8 cellular contexts compared by ENCODE assay signal in genomic region chr11:33724644-33725035, GRCh38. TPM values are rescaled to one million over a fixed set of nuclear protein-coding genes. Genes with fewer than 3 reads are reported as not detected.
DNase-seq lines count a peak whose midpoint lies in the region; ATAC-seq and TF ChIP-seq lines count a peak whose summit lies in the region.

No MANE protein-coding gene starts in this region.

- H3K9me3 Mint-ChIP-seq in activated T-helper 1 cell treated with anti-CD3 and anti-CD28 coated beads, Interleukin-12 subunit alpha, Interleukin-12 subunit beta, Interleukin-2, Interleukin-4 antibody, amounts not matched to agents 30 ng/mL and 10 ng/mL and 1 ng/mL, durations not matched to agents 14 hours and 24 hours and 36 hours, result no peaks in the 10 kb centered on the region

- H3K9me3 ChIP-seq in BLaER1 (peaks cover 6% of the 10 kb centered on the region; the same call in 1 of the 2 replicates), gastroesophageal sphincter (no peaks in the 10 kb centered on the region), neuronal stem cell (replicated peaks in 1 of 2; ENCODE audit: control insufficient read depth in 2 of 2, insufficient read depth in 1 of 2, low read depth in 1 of 2, low read length in 2 of 2) (no peaks in the 10 kb centered on the region)

- H3K14ac ChIP-seq in neuronal stem cell (ENCODE audit: low read length), result no peak overlapping the region

- H3K36me3 ChIP-seq in BLaER1 (peaks cover 34% of the 10 kb centered on the region), gastroesophageal sphincter (peaks cover 0 to 27% of the 10 kb centered on the region in 2 donors), neuronal stem cell (replicated peaks in 1 of 2; ENCODE audit: control insufficient read depth in 2 of 2, insufficient read depth in 2 of 2, low read length in 2 of 2) (peaks cover 2 to 32% of the 10 kb centered on the region in 2 donors)

- peak; percentile 71 for ATAC-seq in gastroesophageal sphincter
- ATAC-seq in HG02885 (IDR thresholded peaks at IDR 0.05; ENCODE audit: poor library complexity, unreplicated experiment), result no peak
- ATAC-seq in HG03457 (IDR thresholded peaks at IDR 0.05; ENCODE audit: unreplicated experiment), result no peak
- ATAC-seq in GM18909 (IDR thresholded peaks at IDR 0.05; ENCODE audit: poor library complexity, unreplicated experiment), result no peak

- H2AK5ac ChIP-seq in neuronal stem cell (ENCODE audit: low read depth, low read length), result peak overlapping the region; percentile 21

- no peaks in the 10 kb centered on the region for H3K27me3 ChIP-seq in BLaER1
- no peaks in the 10 kb centered on the region for H3K27me3 ChIP-seq in gastroesophageal sphincter
- no peaks in the 10 kb centered on the region for H3K27me3 ChIP-seq in neuronal stem cell (ENCODE audit: control insufficient read depth in 3 of 3, insufficient read depth in 3 of 3, low read depth in 1 of 3, low read length in 3 of 3)

- intact Hi-C loops in activated T-helper 1 cell treated with anti-CD3 and anti-CD28 coated beads, Interleukin-12 subunit alpha, Interleukin-12 subunit beta, Interleukin-2, Interleukin-4 antibody, amounts not matched to agents 30 ng/mL and 10 ng/mL and 1 ng/mL, durations not matched to agents 14 hours and 24 hours and 36 hours (cut with micrococcal nuclease), result loop anchor here (5.0 kb wide), 5 partner anchors 48 to 682 kb away; partner anchors contain the start of genes FBXO3 and LMO2

- 17 to 30% methylated on average over 4 of the region's 4 CpGs for WGBS in gastroesophageal sphincter (ENCODE audit: low coverage in 1 of 2), 2 donors
- WGBS in neuronal stem cell (ENCODE audit: extremely low coverage in 2 of 2, insufficient read length in 2 of 2, insufficient replicate concordance in 1 of 2), 2 donors, result no CpG with 5 or more reads among the region's 4 CpGs

- no peak overlapping the region for H2BK15ac ChIP-seq in neuronal stem cell (ENCODE audit: low read length)

- peak overlapping the region; percentile 76 for H3K27ac ChIP-seq in BLaER1
- H3K27ac ChIP-seq in gastroesophageal sphincter, result peak overlapping the region; percentile 2 to 82 (median 80)
- H3K27ac ChIP-seq in neuronal stem cell (replicated peaks; ENCODE audit: low read length), result no peak overlapping the region

- H3K4me1 ChIP-seq in BLaER1 (peaks cover 32% of the 10 kb centered on the region), gastroesophageal sphincter (peaks cover 16 to 86% (median 33%) of the 10 kb centered on the region in 3 donors), neuronal stem cell (ENCODE audit: control insufficient read depth in 2 of 2, insufficient read depth in 1 of 2, low read depth in 1 of 2, low read length in 2 of 2) (peaks cover 8 to 11% of the 10 kb centered on the region in 2 donors)

- H2BK12ac ChIP-seq in neuronal stem cell (ENCODE audit: low read length), result no peak overlapping the region

- no peak for TF ChIP-seq POLR2A in gastroesophageal sphincter (IDR thresholded peaks at IDR 0.05)

- H2BK120ac ChIP-seq in neuronal stem cell (ENCODE audit: low read depth, low read length), result no peak overlapping the region

- H3K4ac ChIP-seq in neuronal stem cell (ENCODE audit: low read length), result no peak overlapping the region

- peaks cover 3% of the 10 kb centered on the region for H3K27me3 Mint-ChIP-seq in activated T-helper 1 cell treated with anti-CD3 and anti-CD28 coated beads, Interleukin-12 subunit alpha, Interleukin-12 subunit beta, Interleukin-2, Interleukin-4 antibody, amounts not matched to agents 30 ng/mL and 10 ng/mL and 1 ng/mL, durations not matched to agents 14 hours and 24 hours and 36 hours (ENCODE audit: insufficient read depth)

- no peak overlapping the region for H3K4me3 ChIP-seq in BLaER1
- no peak overlapping the region for H3K4me3 ChIP-seq in gastroesophageal sphincter
- no peak overlapping the region for H3K4me3 ChIP-seq in neuronal stem cell (ENCODE audit: low read length in 2 of 2)

- H3K9ac ChIP-seq in BLaER1, result 0 out of 2 replicates have a peak overlapping the region, but pooled peaks have one; percentile 40
- peak overlapping the region; percentile 51 for H3K9ac ChIP-seq in neuronal stem cell (ENCODE audit: low read depth, low read length, poor library complexity)

- H2AFZ ChIP-seq in neuronal stem cell (ENCODE audit: low read length), result no peak overlapping the region

- H3K4me1 Mint-ChIP-seq in activated T-helper 1 cell treated with anti-CD3 and anti-CD28 coated beads, Interleukin-12 subunit alpha, Interleukin-12 subunit beta, Interleukin-2, Interleukin-4 antibody, amounts not matched to agents 30 ng/mL and 10 ng/mL and 1 ng/mL, durations not matched to agents 14 hours and 24 hours and 36 hours (ENCODE audit: low read depth), result peaks cover 83% of the 10 kb centered on the region

- no peak overlapping the region for H3K18ac ChIP-seq in neuronal stem cell (ENCODE audit: low read length)

- peaks cover 2% of the 10 kb centered on the region for H3K79me1 ChIP-seq in neuronal stem cell (ENCODE audit: low read depth, low read length)

- peaks cover 40% of the 10 kb centered on the region for H4K20me1 ChIP-seq in BLaER1

- H3K36me3 Mint-ChIP-seq in activated T-helper 1 cell treated with anti-CD3 and anti-CD28 coated beads, Interleukin-12 subunit alpha, Interleukin-12 subunit beta, Interleukin-2, Interleukin-4 antibody, amounts not matched to agents 30 ng/mL and 10 ng/mL and 1 ng/mL, durations not matched to agents 14 hours and 24 hours and 36 hours (ENCODE audit: low read depth), result peaks cover 49% of the 10 kb centered on the region

- peak overlapping the region; percentile 12 for H3K4me3 Mint-ChIP-seq in activated T-helper 1 cell treated with anti-CD3 and anti-CD28 coated beads, Interleukin-12 subunit alpha, Interleukin-12 subunit beta, Interleukin-2, Interleukin-4 antibody, amounts not matched to agents 30 ng/mL and 10 ng/mL and 1 ng/mL, durations not matched to agents 14 hours and 24 hours and 36 hours

- no peak for TF ChIP-seq CTCF in gastroesophageal sphincter (IDR thresholded peaks at IDR 0.05)

- TF ChIP-seq EP300 in gastroesophageal sphincter (IDR thresholded peaks at IDR 0.05), result no peak

- H3K4me2 ChIP-seq in BLaER1 (peak overlapping the region; percentile 78), neuronal stem cell (ENCODE audit: insufficient read depth, low read length, poor library complexity, severe bottlenecking) (no peak overlapping the region)

- no peak for DNase-seq in activated T-helper 1 cell treated with anti-CD3 and anti-CD28 coated beads, Interleukin-12 subunit alpha, Interleukin-12 subunit beta, Interleukin-2, Interleukin-4 antibody, amounts not matched to agents 30 ng/mL and 10 ng/mL and 1 ng/mL, durations not matched to agents 14 hours and 24 hours and 36 hours (ENCODE audit: low spot score)
- DNase-seq in neuronal stem cell (ENCODE audit: low spot score) (no peak), islet precursor cell (no peak)

- H4K8ac ChIP-seq in neuronal stem cell (ENCODE audit: low read depth, low read length), result no peak overlapping the region

- H3K23ac ChIP-seq in neuronal stem cell (ENCODE audit: low read depth, low read length, poor library complexity), result no peak overlapping the region

- peak overlapping the region; percentile 68 for H3K27ac Mint-ChIP-seq in activated T-helper 1 cell treated with anti-CD3 and anti-CD28 coated beads, Interleukin-12 subunit alpha, Interleukin-12 subunit beta, Interleukin-2, Interleukin-4 antibody, amounts not matched to agents 30 ng/mL and 10 ng/mL and 1 ng/mL, durations not matched to agents 14 hours and 24 hours and 36 hours

- no peak overlapping the region for H2BK5ac ChIP-seq in neuronal stem cell (ENCODE audit: low read length)

- H4K91ac ChIP-seq in neuronal stem cell (ENCODE audit: low read depth, low read length, poor library complexity), result no peak overlapping the region

RNA-seq across cellular contexts. Expression of gene CD59, which starts 11.6 kb away (rescaled TPM):
- 140 and 143 TPM in 2 replicates for total RNA-seq in activated T-helper 1 cell treated with anti-CD3 and anti-CD28 coated beads, Interleukin-12 subunit alpha, Interleukin-12 subunit beta, Interleukin-2, Interleukin-4 antibody, amounts not matched to agents 30 ng/mL and 10 ng/mL and 1 ng/mL, durations not matched to agents 14 hours and 24 hours and 36 hours
- 100 to 1,000 TPM; 252 to 647 (median 432) TPM for total RNA-seq in gastroesophageal sphincter
- polyA plus RNA-seq in neuronal stem cell (2013, experiment 1 of 2), result 75.8 TPM
- polyA plus RNA-seq in neuronal stem cell (2013, experiment 2 of 2), result 77.5 TPM

RNA-seq across cellular contexts. Expression of gene C11orf91, which starts 24.0 kb away (rescaled TPM):
- total RNA-seq in activated T-helper 1 cell treated with anti-CD3 and anti-CD28 coated beads, Interleukin-12 subunit alpha, Interleukin-12 subunit beta, Interleukin-2, Interleukin-4 antibody, amounts not matched to agents 30 ng/mL and 10 ng/mL and 1 ng/mL, durations not matched to agents 14 hours and 24 hours and 36 hours, result 0.23 TPM in 1 of 2 replicates, not detected in the other
- not detected for total RNA-seq in gastroesophageal sphincter
- 0.47 TPM for polyA plus RNA-seq in neuronal stem cell (2013, experiment 1 of 2)
- 0.30 TPM for polyA plus RNA-seq in neuronal stem cell (2013, experiment 2 of 2)

RNA-seq across cellular contexts. Expression of gene FBXO3, which starts 49.7 kb away (rescaled TPM):
- total RNA-seq in activated T-helper 1 cell treated with anti-CD3 and anti-CD28 coated beads, Interleukin-12 subunit alpha, Interleukin-12 subunit beta, Interleukin-2, Interleukin-4 antibody, amounts not matched to agents 30 ng/mL and 10 ng/mL and 1 ng/mL, durations not matched to agents 14 hours and 24 hours and 36 hours, result 18.6 and 24.3 TPM in 2 replicates
- 10 to 100 TPM; 38.8 to 81.4 (median 55.7) TPM for total RNA-seq in gastroesophageal sphincter
- polyA plus RNA-seq in neuronal stem cell (2013, experiment 1 of 2), result 18.5 TPM
- 19.6 TPM for polyA plus RNA-seq in neuronal stem cell (2013, experiment 2 of 2)
